In genomic region chr5:33850100-33850594, GRCh38 we compare ENCODE assay signal across 8 cellular contexts. TPM values are rescaled to one million over a fixed set of nuclear protein-coding genes. Genes with fewer than 3 reads are reported as not detected.
DNase-seq lines count a peak whose midpoint lies in the region; ATAC-seq and TF ChIP-seq lines count a peak whose summit lies in the region.

No MANE protein-coding gene starts in this region.

- peak overlapping the region in 1 of 2 donors; percentile 38 for H3K27ac ChIP-seq in coronary artery

- H3K9me3 ChIP-seq in Loucy (ENCODE audit: insufficient read depth, low read depth, low read length) (no peaks in the 10 kb centered on the region), adipocyte (ENCODE audit: control insufficient read depth, low read length) (no peaks in the 10 kb centered on the region), skeletal muscle satellite cell (replicated peaks; ENCODE audit: low read length) (no peaks in the 10 kb centered on the region)

- peak; percentile 87 for DNase-seq in H4 (ENCODE audit: low spot score)
- peak; percentile 46 for DNase-seq in adipocyte (ENCODE audit: low read depth)
- DNase-seq in type B pancreatic cell (ENCODE audit: extremely low spot score, unreplicated experiment), result no peak
- DNase-seq in DMS 273 (lab: John Stamatoyannopoulos, UW; ENCODE audit: unreplicated experiment), result no peak
- no peak for DNase-seq in coronary artery (ENCODE audit: low spot score)

- TF ChIP-seq CTCF in Loucy (conservative IDR thresholded peaks at IDR 0.05; ENCODE audit: low read length) (0 out of 2 replicates have a peak, but pooled peaks have one; percentile 8), type B pancreatic cell (conservative IDR thresholded peaks at IDR 0.05) (no peak), coronary artery (IDR thresholded peaks at IDR 0.05) (no peak)

- peak overlapping the region; percentile 26; the same call in 1 of the 2 replicates for H2AFZ ChIP-seq in Loucy (ENCODE audit: low read length)

- H3K79me2 ChIP-seq in Loucy (ENCODE audit: insufficient read depth, low read length), result no peaks in the 10 kb centered on the region

- no peaks in the 10 kb centered on the region for H3K9me2 ChIP-seq in Loucy (replicated peaks; ENCODE audit: low read depth, low read length)

- H3K36me3 ChIP-seq in Loucy (ENCODE audit: insufficient read depth, low read length) (no peaks in the 10 kb centered on the region), adipocyte (ENCODE audit: control insufficient read depth, insufficient read depth, low read length, severe bottlenecking) (no peaks in the 10 kb centered on the region), skeletal muscle satellite cell (ENCODE audit: insufficient read depth, low read length) (no peaks in the 10 kb centered on the region)

- H3K4me1 ChIP-seq in Loucy (ENCODE audit: insufficient read depth, low read length, poor library complexity, severe bottlenecking) (peaks cover 24% of the 10 kb centered on the region), adipocyte (ENCODE audit: control insufficient read depth, insufficient read depth, low read length) (peaks cover 50% of the 10 kb centered on the region), skeletal muscle satellite cell (ENCODE audit: control insufficient read depth, insufficient read depth, low read length) (peaks cover 38% of the 10 kb centered on the region)

- no peak overlapping the region for H3K4me3 Mint-ChIP-seq in type B pancreatic cell

- H3K9ac ChIP-seq in Loucy (ENCODE audit: low read depth, low read length, poor library complexity, severe bottlenecking), result peak overlapping the region; percentile 51
- H3K9ac ChIP-seq in adipocyte (ENCODE audit: low read length), result no peak overlapping the region
- no peak overlapping the region for H3K9ac ChIP-seq in skeletal muscle satellite cell (ENCODE audit: low read depth, low read length)

- H3K27me3 ChIP-seq in Loucy (ENCODE audit: insufficient read depth, low read length, poor library complexity, severe bottlenecking) (no peaks in the 10 kb centered on the region), adipocyte (replicated peaks; ENCODE audit: control insufficient read depth, insufficient read depth, low read length) (no peaks in the 10 kb centered on the region), skeletal muscle satellite cell (ENCODE audit: control insufficient read depth, insufficient read depth, low read length) (no peaks in the 10 kb centered on the region)

- peak; percentile 97 for ATAC-seq in GM18502 (IDR thresholded peaks at IDR 0.05; ENCODE audit: poor library complexity, unreplicated experiment)

- H4K20me1 ChIP-seq in Loucy (ENCODE audit: insufficient read depth, low read length, poor library complexity, severe bottlenecking), result no peaks in the 10 kb centered on the region

- H3F3A ChIP-seq in Loucy (ENCODE audit: low read depth), result 0 out of 2 replicates have a peak, but pooled peaks cover 8% of the 10 kb centered on the region

- H3K4me2 ChIP-seq in Loucy (ENCODE audit: low read depth, low read length, poor library complexity, severe bottlenecking) (peak overlapping the region; percentile 63), skeletal muscle satellite cell (ENCODE audit: low read length) (peak overlapping the region; percentile 8)

- H3K27ac Mint-ChIP-seq in type B pancreatic cell, result no peak overlapping the region

- no peaks in the 10 kb centered on the region for H3K9me3 Mint-ChIP-seq in type B pancreatic cell

- H3K4me1 Mint-ChIP-seq in type B pancreatic cell (ENCODE audit: unreplicated experiment), result peaks cover 18% of the 10 kb centered on the region

- H3K4me3 ChIP-seq in Loucy (ENCODE audit: low read length, poor library complexity, severe bottlenecking) (peak overlapping the region; percentile 38), adipocyte (ENCODE audit: low read length) (no peak overlapping the region), skeletal muscle satellite cell (ENCODE audit: low read length) (no peak overlapping the region), coronary artery (no peak overlapping the region)

- no peaks in the 10 kb centered on the region for H3K36me3 Mint-ChIP-seq in type B pancreatic cell

- no peaks in the 10 kb centered on the region for H3K27me3 Mint-ChIP-seq in type B pancreatic cell

RNA-seq across cellular contexts. Expression of gene ADAMTS12, which starts 41.6 kb away (rescaled TPM):
- total RNA-seq in H4 (2014; rRNA removed; shearing (Covaris generic)), result 11.6 and 14.7 TPM in 2 replicates
- total RNA-seq in skeletal muscle satellite cell (2012; rRNA removed), result 12.0 and 12.4 TPM in 2 replicates
- total RNA-seq in type B pancreatic cell (ENCODE audit: low replicate concordance), result 1.5 and 32.1 TPM in 2 replicates

Comparison
In these comparisons a context has a peak if more than half of its experiments do, and no peak if none do; other contexts are left out.
1. DNase-seq: peak in H4 (single experiment) and adipocyte (single experiment); none in type B pancreatic cell (single experiment), DMS 273 (single experiment) and coronary artery (single experiment).